ENCODE assay signal across 15 cellular contexts in genomic region chr3:98824256-98824655, GRCh38.
DNase-seq lines count a peak whose midpoint lies in the region; ATAC-seq and TF ChIP-seq lines count a peak whose summit lies in the region.
"Had no signal": no experiment of that assay in that cellular context is flagged by ENCODE, and none has a peak within 500 bp of the region (broad histone marks: within the 10 kb centered on the region; RNA-seq: fewer than 3 reads in every experiment).

No MANE protein-coding gene starts in this region.

- H3K36me3 Mint-ChIP-seq in Calu3 (ENCODE audit: insufficient read depth, unreplicated experiment) = peaks cover 54% of the 10 kb centered on the region

- H3K4me1 Mint-ChIP-seq in Calu3 (ENCODE audit: low read depth, unreplicated experiment) = peaks cover 28% of the 10 kb centered on the region

- intact Hi-C loops in Calu3 (cut with micrococcal nuclease; ENCODE audit: unreplicated experiment) = no loop called here
- intact Hi-C loops in stomach (cut with DNase I; ENCODE audit: low total_unique reads) = no loop called here

- WGBS in stomach, 5 donors = 81 to 98% (median 94%) methylated on average over 6 of the region's 6 CpGs

- H3K4me1 ChIP-seq in RWPE2 (ENCODE audit: insufficient read depth, poor library complexity, severe bottlenecking) = peaks cover 6% of the 10 kb centered on the region
- peaks cover 0 to 10% (median 6%) of the 10 kb centered on the region in 4 donors for H3K4me1 ChIP-seq in stomach

- BruUV-seq in Calu3 (replicated peaks; lab: Mats Ljungman, UMichigan) = no TSS peak

- DNase-seq in Calu3 = no peak
- DNase-seq in GM13977 (ENCODE audit: low spot score) = no peak
- no peak for DNase-seq in RWPE2 (ENCODE audit: low spot score)
- DNase-seq in fibroblast of peridontal ligament (ENCODE audit: extremely low read depth) = peak; percentile 52
- DNase-seq in stomach = no peak
- no peak for DNase-seq in UCSD-AML1 (lab: John Stamatoyannopoulos, UW; ENCODE audit: unreplicated experiment)
- DNase-seq: activated T-cell treated with anti-CD3 and anti-CD28 coated beads, Interleukin-2, amount 50 U/mL, for 1 hour; AML-193; caudate nucleus; NCI-H1092; stimulated activated naive CD4-positive, alpha-beta T cell; T-helper 9 cell had no signal

- H3K4me3 Mint-ChIP-seq in Calu3 (ENCODE audit: low read depth, unreplicated experiment) = no peak overlapping the region

- CTCF ChIA-PET in Calu3 (lab: Charles Lee) = interaction anchor here (0.9 to 1.8 kb wide), 2 partner anchors 161 to 170 kb away, joined by 3 to 7 read pairs; no protein-coding TSS in a partner anchor

- no peaks in the 10 kb centered on the region for H3K27me3 Mint-ChIP-seq in Calu3 (ENCODE audit: unreplicated experiment)

- no peak for TF ChIP-seq POLR2A in stomach (IDR thresholded peaks at IDR 0.05)

- in situ Hi-C loops in GM13977 (cut with MboI; ENCODE audit: low pct_unique_long_range_greater_than_20kb, low sequenced_read_pairs, unreplicated experiment) = loop anchor here (25.0 kb wide), 4 partner anchors 338 to 938 kb away; partner anchors contain the start of gene GABRR3

- peak overlapping the region; percentile 4 for H3K27ac ChIP-seq in RWPE2 (ENCODE audit: poor library complexity, severe bottlenecking)
- H3K27ac ChIP-seq in stomach = no peak overlapping the region

- H3K27ac Mint-ChIP-seq in Calu3 (ENCODE audit: unreplicated experiment) = peak overlapping the region; percentile 18

- TF ChIP-seq CTCF in Calu3 (IDR thresholded peaks at IDR 0.05; ENCODE audit: unreplicated experiment) = no peak
- peak; percentile 6 for TF ChIP-seq CTCF in GM13977 (IDR thresholded peaks at IDR 0.05; ENCODE audit: extremely low read depth, insufficient read depth, missing control alignments)
- no peak for TF ChIP-seq CTCF in RWPE2 (IDR thresholded peaks at IDR 0.05; ENCODE audit: poor library complexity, severe bottlenecking)
- TF ChIP-seq CTCF in stomach (IDR thresholded peaks at IDR 0.05) = no peak

- no peak for TF ChIP-seq EP300 in stomach (IDR thresholded peaks at IDR 0.05)

- no peak; the same call in 2 of the 3 replicates for ATAC-seq in RWPE2 (ENCODE audit: low read depth)
- no peak for ATAC-seq in GM21825 (IDR thresholded peaks at IDR 0.05; ENCODE audit: unreplicated experiment)
- no peak for ATAC-seq in GM18858 (IDR thresholded peaks at IDR 0.05; ENCODE audit: unreplicated experiment)

- H3K27me3 ChIP-seq in RWPE2 (ENCODE audit: insufficient read depth, poor library complexity, severe bottlenecking) (no peaks in the 10 kb centered on the region), stomach (no peaks in the 10 kb centered on the region)

- no peaks in the 10 kb centered on the region for H3K9me3 Mint-ChIP-seq in Calu3 (ENCODE audit: low read depth, unreplicated experiment)

- peaks cover 87% of the 10 kb centered on the region for H3K36me3 ChIP-seq in RWPE2 (ENCODE audit: low read depth)
- peaks cover 0 to 15% (median 5%) of the 10 kb centered on the region in 4 donors for H3K36me3 ChIP-seq in stomach

- no peaks in the 10 kb centered on the region for H3K9me3 ChIP-seq in RWPE2 (ENCODE audit: severe bottlenecking)
- no peaks in the 10 kb centered on the region for H3K9me3 ChIP-seq in stomach

- H3K4me3 ChIP-seq in RWPE2 (ENCODE audit: severe bottlenecking) (no peak overlapping the region), stomach (no peak overlapping the region)
- H3K4me3 ChIP-seq: smooth muscle cell had no signal
